33 cellular contexts compared by ENCODE assay signal in genomic region chr18:78521136-78521535, GRCh38.
"Had no signal": no experiment of that assay in that cellular context is flagged by ENCODE, and none has a peak within 500 bp of the region (broad histone marks: within the 10 kb centered on the region; RNA-seq: fewer than 3 reads in every experiment).

No MANE protein-coding gene starts in this region.

- H3K4me1 Mint-ChIP-seq: activated B cell treated with CpG ODN at 0.5 μM for 24 hours; activated T-helper 17 cell treated with anti-CD3 and anti-CD28 coated beads, Interleukin-2, amount 50 U/mL, for 72 hours; T-helper 17 cell had no signal

- ATAC-seq: activated CD4-positive, CD25-positive, alpha-beta regulatory T cell treated with anti-CD3 and anti-CD28 coated beads, Interleukin-2, amount 50 U/mL, for 24 hours; activated CD8-positive, alpha-beta T cell treated with anti-CD3 and anti-CD28 coated beads for 36 hours; activated T-cell treated with anti-CD3 and anti-CD28 coated beads, Interleukin-2, amount 50 U/mL, for 4 hours; activated T-helper 17 cell treated with anti-CD3 and anti-CD28 coated beads, Interleukin-2, amount 50 U/mL, for 72 hours; T-helper 17 cell had no signal

- H3K36me3 Mint-ChIP-seq: activated naive CD8-positive, alpha-beta T cell had no signal

- DNase-seq: activated B cell treated with CpG ODN at 0.5 μM for 24 hours; activated CD4-positive, alpha-beta T cell treated with anti-CD3 and anti-CD28 coated beads for 48 hours; activated CD4-positive, alpha-beta T cell treated with anti-CD3 and anti-CD28 coated beads, Interleukin-2, amount 50 U/mL, for 1 hour; activated CD4-positive, alpha-beta T cell treated with anti-CD3 and anti-CD28 coated beads, Interleukin-2, amount 50 U/mL, for 48 hours; activated CD8-positive, alpha-beta memory T cell treated with anti-CD3 and anti-CD28 coated beads for 24 hours; activated CD8-positive, alpha-beta T cell treated with anti-CD3 and anti-CD28 coated beads for 36 hours; activated effector memory CD4-positive, alpha-beta T cell treated with Interleukin-2 at 50 U/mL for 16 hours; activated gamma-delta T cell treated with Interleukin-2 at 50 U/mL for 16 hours; activated naive CD4-positive, alpha-beta T cell treated with anti-CD3 and anti-CD28 coated beads, Interleukin-2, amount 50 U/mL, for 16 hours; activated naive CD4-positive, alpha-beta T cell treated with Interleukin-2 at 50 U/mL for 16 hours; activated T-cell treated with anti-CD3 and anti-CD28 coated beads, Interleukin-2, amount 50 U/mL, for 4 hours; amniotic stem cell; anterior cingulate cortex; brain microvascular endothelial cell; caudate nucleus; cortex of kidney; dermis blood vessel endothelial cell; effector CD8-positive, alpha-beta T cell; foreskin fibroblast; T-helper 1 cell; T-helper 17 cell; T1000; WERI-Rb-1 had no signal

- FAIRE-seq: astrocyte, colon, endometrium, endothelial cell of umbilical vein, frontal cortex had no signal

- H3K27ac ChIP-seq: brain microvascular endothelial cell, epithelial cell of prostate, WERI-Rb-1 had no signal

- H3K4me3 Mint-ChIP-seq: activated B cell treated with CpG ODN at 0.5 μM for 24 hours; activated CD8-positive, alpha-beta T cell treated with anti-CD3 and anti-CD28 coated beads for 36 hours; activated naive CD8-positive, alpha-beta T cell; activated T-cell treated with anti-CD3 and anti-CD28 coated beads, Interleukin-2, amount 50 U/mL, for 4 hours; activated T-helper 17 cell treated with anti-CD3 and anti-CD28 coated beads, Interleukin-2, amount 50 U/mL, for 72 hours; T-helper 17 cell; T-helper 2 cell treated with Interferon-gamma antibody and Interleukin-4, amounts not matched to agents 5 μg/mL and 100 μg/mL, for 36 hours had no signal

- H3K36me3 ChIP-seq: brain microvascular endothelial cell, WERI-Rb-1 had no signal

- H3K9me3 Mint-ChIP-seq: activated CD8-positive, alpha-beta T cell treated with anti-CD3 and anti-CD28 coated beads for 36 hours; activated T-cell treated with anti-CD3 and anti-CD28 coated beads, Interleukin-2, amount 50 U/mL, for 4 hours; T-helper 2 cell treated with Interferon-gamma antibody and Interleukin-4, amounts not matched to agents 5 μg/mL and 100 μg/mL, for 36 hours had no signal

- H3K27me3 Mint-ChIP-seq: activated B cell treated with CpG ODN at 0.5 μM for 24 hours; activated CD8-positive, alpha-beta T cell treated with anti-CD3 and anti-CD28 coated beads for 36 hours; activated naive CD8-positive, alpha-beta T cell; activated T-helper 17 cell treated with anti-CD3 and anti-CD28 coated beads, Interleukin-2, amount 50 U/mL, for 72 hours; T-helper 17 cell had no signal

- H3K27ac Mint-ChIP-seq: activated B cell treated with CpG ODN at 0.5 μM for 24 hours; activated CD8-positive, alpha-beta T cell treated with anti-CD3 and anti-CD28 coated beads for 36 hours; activated naive CD8-positive, alpha-beta T cell; activated T-helper 17 cell treated with anti-CD3 and anti-CD28 coated beads, Interleukin-2, amount 50 U/mL, for 72 hours; T-helper 17 cell; T-helper 2 cell treated with Interferon-gamma antibody and Interleukin-4, amounts not matched to agents 5 μg/mL and 100 μg/mL, for 36 hours had no signal

- H3K27me3 ChIP-seq: brain microvascular endothelial cell had no signal
